ENCODE assay signal across 17 cellular contexts in the genomic region with DNA sequence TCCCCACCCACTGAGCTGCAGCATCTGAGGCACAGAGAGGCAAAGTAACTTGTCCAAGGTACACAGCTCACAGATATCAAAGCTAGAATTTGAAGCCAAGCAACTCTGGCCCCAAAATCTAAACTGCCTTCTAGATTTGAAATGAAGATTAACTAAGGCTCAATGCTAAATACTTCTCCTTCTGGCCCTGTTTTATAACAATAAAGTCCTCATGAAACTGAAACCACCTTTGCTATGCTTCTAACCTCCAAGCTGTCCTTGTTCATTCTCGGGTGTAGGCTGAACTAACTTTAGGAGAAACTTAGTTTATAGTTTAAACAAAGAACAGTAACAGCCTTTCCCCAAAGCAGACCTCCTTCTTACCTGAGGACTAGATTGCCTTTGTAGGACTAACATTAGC.
DNase-seq lines count a peak whose midpoint lies in the region; ATAC-seq and TF ChIP-seq lines count a peak whose summit lies in the region.
"Had no signal": no experiment of that assay in that cellular context is flagged by ENCODE, and none has a peak within 500 bp of the region (broad histone marks: within the 10 kb centered on the region; RNA-seq: fewer than 3 reads in every experiment).

No MANE protein-coding gene starts in this region.

- DNase-seq in RWPE1 (ENCODE audit: low spot score) = no peak
- no peak for DNase-seq in endothelial cell (ENCODE audit: low spot score)
- no peak for DNase-seq in heart right ventricle
- no peak for DNase-seq in NCI-H524 (lab: John Stamatoyannopoulos, UW)
- DNase-seq in OCI-M2 (lab: John Stamatoyannopoulos, UW; ENCODE audit: unreplicated experiment) = no peak
- DNase-seq: activated T-cell treated with anti-CD3 and anti-CD28 coated beads for 4 hours; aorta; C1 segment of cervical spinal cord; foreskin melanocyte; NCI-H1417 treated with DMSO at 0.1 percent for 48 hours; retina; stimulated activated CD4-positive, alpha-beta T cell treated with anti-CD3 and anti-CD28 coated beads, Interleukin-2, amount 100 ng/mL, for 48 hours; stimulated activated naive CD4-positive, alpha-beta T cell treated with Interleukin-2 at 50 U/mL for 16 hours; WERI-Rb-1 had no signal

- peaks cover 0 to 9% (median 3%) of the 10 kb centered on the region in 7 donors for H3K27me3 ChIP-seq in heart right ventricle

- intact Hi-C loops in heart right ventricle (cut with DNase I) = no loop called here

- no peaks in the 10 kb centered on the region for H3K36me3 Mint-ChIP-seq in endothelial cell (ENCODE audit: low read depth, unreplicated experiment)

- no peak overlapping the region for H3K4me3 Mint-ChIP-seq in endothelial cell (ENCODE audit: unreplicated experiment)

- no peak overlapping the region for H3K4me3 ChIP-seq in heart right ventricle

- CTCF ChIA-PET in RWPE1 (lab: Yijun Ruan, JAX) = no interaction called here

- peak overlapping the region; percentile 52; the same call in 1 of the 2 replicates for H3K27ac ChIP-seq in RWPE1
- H3K27ac ChIP-seq in heart right ventricle = no peak overlapping the region
- H3K27ac ChIP-seq: WERI-Rb-1 had no signal

- 73 to 84% methylated on average over 1 of the region's 1 CpG for WGBS in heart right ventricle, 2 donors

- TF ChIP-seq CTCF in RWPE1 (conservative IDR thresholded peaks at IDR 0.05; ENCODE audit: low read depth) (no peak), endothelial cell (IDR thresholded peaks at IDR 0.05; ENCODE audit: unreplicated experiment) (no peak), heart right ventricle (IDR thresholded peaks at IDR 0.05) (no peak)

- H3K27ac Mint-ChIP-seq in endothelial cell (ENCODE audit: unreplicated experiment) = no peak overlapping the region

- no peaks in the 10 kb centered on the region for H3K36me3 ChIP-seq in heart right ventricle
- H3K36me3 ChIP-seq: WERI-Rb-1 had no signal

- POLR2A ChIA-PET in RWPE1 (lab: Yijun Ruan, JAX; ENCODE audit: low non-redundant PET) = no interaction called here

- H3K9me3 ChIP-seq in heart right ventricle = no peaks in the 10 kb centered on the region

- no peaks in the 10 kb centered on the region for H3K4me1 Mint-ChIP-seq in endothelial cell (ENCODE audit: unreplicated experiment)

- ATAC-seq in GM18870 (IDR thresholded peaks at IDR 0.05; ENCODE audit: unreplicated experiment) (peak; percentile 82), GM21529 (IDR thresholded peaks at IDR 0.05; ENCODE audit: unreplicated experiment) (peak; percentile 58), HG03039 (IDR thresholded peaks at IDR 0.05; ENCODE audit: unreplicated experiment) (peak; percentile 44), heart right ventricle (no peak)

- no peaks in the 10 kb centered on the region for H3K4me1 ChIP-seq in heart right ventricle

- peaks cover 4% of the 10 kb centered on the region for H3K27me3 Mint-ChIP-seq in endothelial cell (ENCODE audit: unreplicated experiment)

- H3K9me3 Mint-ChIP-seq in endothelial cell (ENCODE audit: unreplicated experiment) = no peaks in the 10 kb centered on the region

Comparison
In these comparisons a context has a peak if more than half of its experiments do, and no peak if none do; other contexts are left out.
1. ATAC-seq: peak in GM18870 (single experiment), GM21529 (single experiment) and HG03039 (single experiment); none in heart right ventricle (0 of 8).